Comparison of ENCODE assay signal across 23 cellular contexts in the genomic region with DNA sequence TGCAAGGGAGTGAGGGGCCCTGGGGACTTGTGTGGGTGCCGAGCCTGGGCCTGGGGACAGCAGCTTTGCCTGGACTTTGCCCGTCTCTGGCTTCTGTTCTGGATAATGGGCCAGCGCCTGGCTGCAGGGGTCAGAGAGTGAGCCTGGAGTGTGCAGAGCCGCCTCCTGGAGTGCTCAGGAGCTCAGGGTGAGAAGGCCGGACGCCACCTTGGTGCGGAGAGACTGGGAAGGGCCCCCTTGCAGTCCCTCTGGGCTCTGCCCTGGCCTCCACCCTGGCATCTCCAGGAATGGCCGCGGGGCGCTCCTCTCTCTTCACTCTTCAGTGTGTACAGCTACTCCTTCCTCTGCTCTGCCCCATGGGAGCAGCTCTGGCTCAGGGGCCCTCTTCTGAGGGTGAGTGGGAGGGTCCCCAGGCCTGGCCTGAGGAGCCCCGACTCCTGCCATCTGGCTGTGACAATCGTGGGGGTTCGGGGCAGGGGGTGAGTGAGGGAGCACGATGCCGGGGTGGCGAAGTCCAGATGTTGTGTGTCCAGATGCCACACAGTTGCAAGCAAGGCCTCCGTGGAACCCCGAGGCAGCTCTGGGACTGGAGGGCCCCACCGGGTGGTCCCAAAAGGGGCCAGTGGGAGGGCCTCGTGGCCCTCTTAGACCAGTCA.
DNase-seq lines count a peak whose midpoint lies in the region; ATAC-seq and TF ChIP-seq lines count a peak whose summit lies in the region.
"Had no signal": no experiment of that assay in that cellular context is flagged by ENCODE, and none has a peak within 500 bp of the region (broad histone marks: within the 10 kb centered on the region; RNA-seq: fewer than 3 reads in every experiment).

No MANE protein-coding gene starts in this region.

- ATAC-seq in left cardiac atrium (no peak), upper lobe of right lung (no peak)
- ATAC-seq: activated CD4-positive, alpha-beta T cell treated with anti-CD3 and anti-CD28 coated beads for 36 hours; gastroesophageal sphincter; left colon; T-helper 17 cell had no signal

- H3K9me3 Mint-ChIP-seq in activated CD4-positive, alpha-beta memory T cell treated with anti-CD3 and anti-CD28 coated beads, Interleukin-2, amount 10 ng/mL, durations not matched to agents 7 days and 5 days: no peaks in the 10 kb centered on the region

- H3K79me2 ChIP-seq in osteoblast (ENCODE audit: insufficient read depth, low read length): no peaks in the 10 kb centered on the region
- H3K79me2 ChIP-seq: hepatocyte had no signal

- H3K4me3 ChIP-seq in osteoblast (ENCODE audit: insufficient read depth, low read length) (no peak overlapping the region), upper lobe of right lung (no peak overlapping the region)
- H3K4me3 ChIP-seq: gastroesophageal sphincter, hepatocyte had no signal

- H3K4me1 Mint-ChIP-seq in activated CD4-positive, alpha-beta memory T cell treated with anti-CD3 and anti-CD28 coated beads, Interleukin-2, amount 10 ng/mL, durations not matched to agents 7 days and 5 days: no peaks in the 10 kb centered on the region
- H3K4me1 Mint-ChIP-seq: activated CD4-positive, alpha-beta T cell treated with anti-CD3 and anti-CD28 coated beads for 36 hours had no signal

- peaks cover 18% of the 10 kb centered on the region for H3K27me3 Mint-ChIP-seq in activated CD4-positive, alpha-beta memory T cell treated with anti-CD3 and anti-CD28 coated beads, Interleukin-2, amount 10 ng/mL, durations not matched to agents 7 days and 5 days
- H3K27me3 Mint-ChIP-seq: activated CD4-positive, alpha-beta T cell treated with anti-CD3 and anti-CD28 coated beads for 36 hours had no signal

- POLR2A ChIA-PET in activated CD4-positive, alpha-beta memory T cell treated with anti-CD3 and anti-CD28 coated beads, Interleukin-2, amount 10 ng/mL, durations not matched to agents 7 days and 5 days (lab: Charles Lee): no interaction called here

- H2AFZ ChIP-seq in osteoblast (ENCODE audit: low read length): no peak overlapping the region
- H2AFZ ChIP-seq: hepatocyte had no signal

- H3K9me3 ChIP-seq in osteoblast (ENCODE audit: low read depth, low read length) (no peaks in the 10 kb centered on the region), upper lobe of right lung (no peaks in the 10 kb centered on the region)
- H3K9me3 ChIP-seq: gastroesophageal sphincter, SK-N-SH had no signal

- DNase-seq in cardiac septum (ENCODE audit: low spot score): peak; percentile 59
- no peak for DNase-seq in left cardiac atrium
- DNase-seq in activated CD4-positive, alpha-beta memory T cell treated with anti-CD3 and anti-CD28 coated beads, Interleukin-2, amount 10 ng/mL, durations not matched to agents 7 days and 5 days: peak; percentile 7
- peak; percentile 74 for DNase-seq in osteoblast (ENCODE audit: insufficient read length, low spot score, missing footprints)
- peak; percentile 55 for DNase-seq in upper lobe of right lung
- no peak for DNase-seq in SW 1271 (lab: John Stamatoyannopoulos, UW)
- DNase-seq in NCI-H2029 treated with DMSO at 0.1 percent for 48 hours (lab: John Stamatoyannopoulos, UW): no peak
- DNase-seq in DMS53 (lab: John Stamatoyannopoulos, UW): no peak
- DNase-seq: activated CD4-positive, alpha-beta T cell treated with anti-CD3 and anti-CD28 coated beads for 36 hours; C1 segment of cervical spinal cord; DMS79 treated with DMSO at 0.1 percent for 48 hours; Karpas-422; left colon; NCI-H1436; NCI-H446 treated with DMSO at 0.1 percent for 48 hours; SK-N-SH; small intestine; stimulated activated CD4-positive, alpha-beta T cell treated with anti-CD3 and anti-CD28 coated beads, Interleukin-1b, Interleukin-23, amount 100 ng/mL, for 48 hours; substantia nigra; T-helper 17 cell had no signal

- H3K27me3 ChIP-seq in osteoblast (ENCODE audit: insufficient read depth, low read length): no peaks in the 10 kb centered on the region
- no peaks in the 10 kb centered on the region for H3K27me3 ChIP-seq in upper lobe of right lung
- H3K27me3 ChIP-seq: hepatocyte had no signal

- TF ChIP-seq CTCF in osteoblast (IDR thresholded peaks at IDR 0.05; ENCODE audit: extremely low read depth, low read depth, low read length) (no peak), upper lobe of right lung (IDR thresholded peaks at IDR 0.05) (no peak)

- CTCF ChIA-PET in activated CD4-positive, alpha-beta memory T cell treated with anti-CD3 and anti-CD28 coated beads, Interleukin-2, amount 10 ng/mL, durations not matched to agents 7 days and 5 days (lab: Charles Lee): no interaction called here

- no peak overlapping the region for H3K4me2 ChIP-seq in osteoblast (ENCODE audit: insufficient read depth, low read length)
- H3K4me2 ChIP-seq: hepatocyte, SK-N-SH had no signal

- H3K4me1 ChIP-seq in osteoblast (ENCODE audit: insufficient read depth, low read length) (no peaks in the 10 kb centered on the region), upper lobe of right lung (no peaks in the 10 kb centered on the region)
- H3K4me1 ChIP-seq: gastroesophageal sphincter had no signal

- no peaks in the 10 kb centered on the region for H4K20me1 ChIP-seq in osteoblast (ENCODE audit: insufficient read depth, low read length)

- no peak overlapping the region for H3K27ac ChIP-seq in osteoblast (ENCODE audit: low read depth, low read length)
- no peak overlapping the region for H3K27ac ChIP-seq in upper lobe of right lung
- H3K27ac ChIP-seq: gastroesophageal sphincter, hepatocyte, RWPE1 had no signal

- H3K36me3 Mint-ChIP-seq in activated CD4-positive, alpha-beta memory T cell treated with anti-CD3 and anti-CD28 coated beads, Interleukin-2, amount 10 ng/mL, durations not matched to agents 7 days and 5 days (ENCODE audit: low read depth): no peaks in the 10 kb centered on the region

- intact Hi-C loops in cardiac septum (cut with DNase I) (no loop called here), left cardiac atrium (cut with DNase I) (no loop called here), upper lobe of right lung (cut with DNase I) (no loop called here)

- H3K27ac Mint-ChIP-seq in activated CD4-positive, alpha-beta memory T cell treated with anti-CD3 and anti-CD28 coated beads, Interleukin-2, amount 10 ng/mL, durations not matched to agents 7 days and 5 days: no peak overlapping the region
- H3K27ac Mint-ChIP-seq: activated CD4-positive, alpha-beta T cell treated with anti-CD3 and anti-CD28 coated beads for 36 hours had no signal

- no peak overlapping the region for H3K4me3 Mint-ChIP-seq in activated CD4-positive, alpha-beta memory T cell treated with anti-CD3 and anti-CD28 coated beads, Interleukin-2, amount 10 ng/mL, durations not matched to agents 7 days and 5 days
- H3K4me3 Mint-ChIP-seq: activated CD4-positive, alpha-beta T cell treated with anti-CD3 and anti-CD28 coated beads for 36 hours; T-helper 17 cell had no signal

- H3K36me3 ChIP-seq in osteoblast (ENCODE audit: insufficient read depth, low read length) (no peaks in the 10 kb centered on the region), upper lobe of right lung (no peaks in the 10 kb centered on the region)
- H3K36me3 ChIP-seq: gastroesophageal sphincter had no signal

Comparison
In these comparisons a context has a peak if more than half of its experiments do, and no peak if none do; other contexts are left out.
1. DNase-seq: peak in cardiac septum (single experiment), activated CD4-positive, alpha-beta memory T cell treated with anti-CD3 and anti-CD28 coated beads, Interleukin-2, amount 10 ng/mL, durations not matched to agents 7 days and 5 days (single experiment), osteoblast (single experiment) and upper lobe of right lung (single experiment); none in left cardiac atrium (single experiment), SW 1271 (0 of 2), NCI-H2029 treated with DMSO at 0.1 percent for 48 hours (single experiment) and DMS53 (single experiment).